ENCODE assay signal across 25 cellular contexts in the genomic region with DNA sequence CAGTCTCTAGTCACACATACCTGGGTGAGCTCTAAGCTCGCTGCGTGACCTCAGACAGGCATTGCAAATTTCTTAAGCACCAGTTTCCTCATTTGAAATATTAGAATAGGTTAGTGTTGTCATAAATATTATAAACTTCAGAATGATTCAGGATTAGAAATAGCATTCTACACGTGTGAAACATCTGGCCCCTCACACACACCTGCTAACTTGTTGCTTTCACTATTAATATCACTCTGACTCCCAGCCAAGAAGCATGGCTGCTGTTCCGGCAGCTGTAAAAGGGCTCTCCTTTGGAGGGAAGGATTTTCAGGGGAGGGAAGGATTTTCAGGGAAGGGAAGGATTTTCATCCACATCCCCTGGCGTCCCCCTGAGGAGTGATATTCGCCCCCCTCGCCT.
DNase-seq lines count a peak whose midpoint lies in the region; ATAC-seq and TF ChIP-seq lines count a peak whose summit lies in the region.
"Had no signal": no experiment of that assay in that cellular context is flagged by ENCODE, and none has a peak within 500 bp of the region (broad histone marks: within the 10 kb centered on the region; RNA-seq: fewer than 3 reads in every experiment).

No MANE protein-coding gene starts in this region.

- TF ChIP-seq CTCF in OCI-LY7 (conservative IDR thresholded peaks at IDR 0.05; ENCODE audit: low read length), result no peak
- TF ChIP-seq CTCF in lower leg skin (IDR thresholded peaks at IDR 0.05), result no peak

- peak; percentile 85 for ATAC-seq in GM18868 (IDR thresholded peaks at IDR 0.05; ENCODE audit: unreplicated experiment)
- peak; percentile 73 for ATAC-seq in HG02798 (IDR thresholded peaks at IDR 0.05; ENCODE audit: poor library complexity, unreplicated experiment)
- ATAC-seq: CD8-positive, alpha-beta T cell; T-cell had no signal

- peaks cover 10% of the 10 kb centered on the region for H3K4me1 ChIP-seq in OCI-LY7 (ENCODE audit: insufficient read depth, low read length, poor library complexity, severe bottlenecking)
- H3K4me1 ChIP-seq: HAP-1 had no signal

- no peaks in the 10 kb centered on the region for H3K36me3 ChIP-seq in OCI-LY7 (ENCODE audit: insufficient read depth, low read length)
- H3K36me3 ChIP-seq: HAP-1 had no signal

- WGBS in lower leg skin, 2 donors, result 52 to 61% methylated on average over 7 of the region's 7 CpGs

- DNase-seq in OCI-LY7 (ENCODE audit: low spot score), result peak; percentile 7
- DNase-seq in NCI-H748 (lab: John Stamatoyannopoulos, UW; ENCODE audit: unreplicated experiment), result no peak
- DNase-seq in lower leg skin (ENCODE audit: low spot score in 2 of 2), result no peak
- no peak for DNase-seq in DMS114 treated with DMSO at 0.1 percent for 48 hours (lab: John Stamatoyannopoulos, UW; ENCODE audit: unreplicated experiment)
- DNase-seq in COLO829 (ENCODE audit: low spot score), result no peak
- DNase-seq: CD8-positive, alpha-beta T cell; DMS 273 treated with DMSO at 0.1 percent for 48 hours; DND-41; GOT3; HFFc6; IMR-90; KG1; MM.1S; NCI-H1048; NCI-H1417; NCI-H1694; NCI-H2029 treated with DMSO at 0.1 percent for 48 hours; NCI-H526 treated with DMSO at 0.1 percent for 48 hours; SHP77; T-cell had no signal

- H3K27ac ChIP-seq in OCI-LY7 (ENCODE audit: low read depth, low read length, poor library complexity, severe bottlenecking), result no peak overlapping the region
- H3K27ac ChIP-seq: C4-2B, RWPE1 had no signal

- POLR2A ChIA-PET in OCI-LY7 (lab: Charles Lee), result no interaction called here

- no peaks in the 10 kb centered on the region for H3K9me3 ChIP-seq in OCI-LY7 (ENCODE audit: low read length)
- H3K9me3 ChIP-seq: HAP-1 had no signal

- intact Hi-C loops in OCI-LY7 (cut with micrococcal nuclease; ENCODE audit: unreplicated experiment), result no loop called here
- intact Hi-C loops in lower leg skin (cut with DNase I; ENCODE audit: low total_unique reads), result no loop called here

- peak overlapping the region; percentile 45 for H3K4me2 ChIP-seq in OCI-LY7 (ENCODE audit: low read length)

- no TSS peak for BruUV-seq in OCI-LY7 (replicated peaks; lab: Mats Ljungman, UMichigan)

- H4K20me1 ChIP-seq in OCI-LY7 (ENCODE audit: insufficient read depth, low read length), result no peaks in the 10 kb centered on the region

- no peak for TF ChIP-seq POLR2A in lower leg skin (IDR thresholded peaks at IDR 0.05)

- H3K79me2 ChIP-seq in OCI-LY7 (ENCODE audit: insufficient read depth, low read depth, low read length), result no peaks in the 10 kb centered on the region

- CTCF ChIA-PET in OCI-LY7 (lab: Charles Lee; ENCODE audit: unreplicated experiment), result no interaction called here

- no peak overlapping the region for H2AFZ ChIP-seq in OCI-LY7 (ENCODE audit: low read length)

- H3K4me3 ChIP-seq in OCI-LY7 (ENCODE audit: low read depth, low read length, poor library complexity, severe bottlenecking) (no peak overlapping the region), lower leg skin (ENCODE audit: low read depth, poor library complexity, severe bottlenecking) (no peak overlapping the region)
- H3K4me3 ChIP-seq: HAP-1 had no signal

- no peaks in the 10 kb centered on the region for H3K9me2 ChIP-seq in OCI-LY7 (ENCODE audit: insufficient read depth, low read length)
